ENCODE assay signal across 16 cellular contexts in the genomic region with DNA sequence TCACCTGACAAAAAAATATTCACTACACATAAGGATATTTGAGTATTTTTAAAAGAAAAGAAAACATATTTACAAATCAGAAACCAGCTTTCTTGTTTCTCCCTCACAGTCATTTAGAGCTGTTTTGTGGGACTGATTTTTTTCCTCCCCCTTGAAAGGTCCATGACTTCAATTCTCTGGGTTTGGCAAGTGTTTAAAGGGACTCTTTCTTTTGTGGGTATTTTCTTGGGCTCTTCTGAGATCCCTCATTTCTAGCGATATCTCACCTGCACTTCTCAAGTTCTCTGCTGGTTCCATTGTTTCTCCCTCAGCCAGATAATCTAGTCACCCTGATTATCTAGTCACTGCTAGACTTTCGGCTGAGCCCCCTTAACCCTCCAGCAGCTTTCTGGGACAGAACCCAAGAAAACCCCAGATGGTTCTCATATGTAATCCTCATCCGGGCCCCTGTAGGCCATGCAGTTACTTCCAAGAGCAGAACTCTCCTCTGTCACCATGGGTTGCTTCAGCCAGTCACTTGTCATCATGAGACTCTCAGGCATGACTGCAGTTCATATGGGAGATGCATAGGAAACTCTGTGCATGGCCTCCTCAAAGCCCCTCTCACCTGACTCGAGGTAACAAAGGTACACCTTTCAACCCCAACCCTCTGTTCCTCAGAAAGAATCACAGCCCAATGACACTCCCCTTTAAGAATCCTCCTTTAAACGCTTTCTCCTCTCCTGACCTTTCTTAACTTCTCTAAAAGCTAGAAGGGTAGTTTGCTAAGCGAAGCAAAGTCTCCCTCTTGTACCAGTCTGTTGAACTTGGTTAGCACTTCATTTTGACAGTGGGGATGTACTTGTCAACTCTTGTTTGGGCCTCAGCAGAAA. TPM values are rescaled to one million over a fixed set of nuclear protein-coding genes. Genes with fewer than 3 reads are reported as not detected.
DNase-seq lines count a peak whose midpoint lies in the region; ATAC-seq and TF ChIP-seq lines count a peak whose summit lies in the region.
"Had no signal": no experiment of that assay in that cellular context is flagged by ENCODE, and none has a peak within 500 bp of the region (broad histone marks: within the 10 kb centered on the region; RNA-seq: fewer than 3 reads in every experiment).

No MANE protein-coding gene starts in this region.

- H3K36me3 Mint-ChIP-seq in activated CD4-positive, alpha-beta T cell treated with anti-CD3 and anti-CD28 coated beads, Interleukin-2, amount 10 ng/mL, durations not matched to agents 24 days and 14 days (ENCODE audit: low read depth), result no peaks in the 10 kb centered on the region
- H3K36me3 Mint-ChIP-seq in IgD-negative memory B cell, result peaks cover 1% of the 10 kb centered on the region
- no peaks in the 10 kb centered on the region for H3K36me3 Mint-ChIP-seq in activated naive CD8-positive, alpha-beta T cell treated with anti-CD3 and anti-CD28 coated beads, Interleukin-2, amount 50 U/mL, for 24 hours (ENCODE audit: low read depth)
- H3K36me3 Mint-ChIP-seq in stimulated activated effector memory CD8-positive, alpha-beta T cell treated with anti-CD3 and anti-CD28 coated beads, Interleukin-12 subunit alpha, Interleukin-12 subunit beta, amount 100 ng/mL, for 72 hours, result no peaks in the 10 kb centered on the region

- intact Hi-C loops in activated CD4-positive, alpha-beta T cell treated with anti-CD3 and anti-CD28 coated beads, Interleukin-2, amount 10 ng/mL, durations not matched to agents 24 days and 14 days (cut with micrococcal nuclease), result loop anchor here (5.0 kb wide), 1 partner anchor 37 kb away; the partner anchor contains the start of gene ITGA4
- intact Hi-C loops in vagina (cut with DNase I), result loop anchor here (1.0 kb wide), 1 partner anchor 37 kb away; the partner anchor contains the start of gene ITGA4

- no peak overlapping the region for H3K27ac ChIP-seq in substantia nigra (ENCODE audit: low read depth, low read length, poor library complexity, severe bottlenecking)
- no peak overlapping the region for H3K27ac ChIP-seq in vagina
- H3K27ac ChIP-seq: A549 had no signal

- no peaks in the 10 kb centered on the region for H3K9me3 ChIP-seq in vagina
- H3K9me3 ChIP-seq: A549, Caco-2 had no signal

- peak overlapping the region; percentile 62 for H3K27ac Mint-ChIP-seq in activated CD4-positive, alpha-beta T cell treated with anti-CD3 and anti-CD28 coated beads, Interleukin-2, amount 10 ng/mL, durations not matched to agents 24 days and 14 days
- peak overlapping the region; percentile 62 to 93 (median 75) for H3K27ac Mint-ChIP-seq in IgD-negative memory B cell
- peak overlapping the region; percentile 58 for H3K27ac Mint-ChIP-seq in activated naive CD8-positive, alpha-beta T cell treated with anti-CD3 and anti-CD28 coated beads, Interleukin-2, amount 50 U/mL, for 24 hours
- H3K27ac Mint-ChIP-seq in stimulated activated effector memory CD8-positive, alpha-beta T cell treated with anti-CD3 and anti-CD28 coated beads, Interleukin-12 subunit alpha, Interleukin-12 subunit beta, amount 100 ng/mL, for 72 hours, result peak overlapping the region; percentile 56

- no peak for ATAC-seq in activated naive CD8-positive, alpha-beta T cell treated with anti-CD3 and anti-CD28 coated beads, Interleukin-2, amount 50 U/mL, for 24 hours
- peak; percentile 8 for ATAC-seq in stimulated activated effector memory CD8-positive, alpha-beta T cell treated with anti-CD3 and anti-CD28 coated beads, Interleukin-12 subunit alpha, Interleukin-12 subunit beta, amount 100 ng/mL, for 72 hours
- ATAC-seq: A549 had no signal

- no peak for TF ChIP-seq POLR2A in vagina (IDR thresholded peaks at IDR 0.05)

- H3K36me3 ChIP-seq in vagina, result no peaks in the 10 kb centered on the region

- peaks cover 7% of the 10 kb centered on the region for H3K9me3 Mint-ChIP-seq in activated CD4-positive, alpha-beta T cell treated with anti-CD3 and anti-CD28 coated beads, Interleukin-2, amount 10 ng/mL, durations not matched to agents 24 days and 14 days
- H3K9me3 Mint-ChIP-seq in IgD-negative memory B cell, result no peaks in the 10 kb centered on the region
- H3K9me3 Mint-ChIP-seq in activated naive CD8-positive, alpha-beta T cell treated with anti-CD3 and anti-CD28 coated beads, Interleukin-2, amount 50 U/mL, for 24 hours, result peaks cover 10% of the 10 kb centered on the region
- peaks cover under 1% of the 10 kb centered on the region for H3K9me3 Mint-ChIP-seq in stimulated activated effector memory CD8-positive, alpha-beta T cell treated with anti-CD3 and anti-CD28 coated beads, Interleukin-12 subunit alpha, Interleukin-12 subunit beta, amount 100 ng/mL, for 72 hours

- TF ChIP-seq CTCF in vagina (IDR thresholded peaks at IDR 0.05), result no peak

- H3K4me3 Mint-ChIP-seq in activated CD4-positive, alpha-beta T cell treated with anti-CD3 and anti-CD28 coated beads, Interleukin-2, amount 10 ng/mL, durations not matched to agents 24 days and 14 days, result peak overlapping the region; percentile 15
- peak overlapping the region in 1 of 4 donors; percentile 68 for H3K4me3 Mint-ChIP-seq in IgD-negative memory B cell
- H3K4me3 Mint-ChIP-seq in activated naive CD8-positive, alpha-beta T cell treated with anti-CD3 and anti-CD28 coated beads, Interleukin-2, amount 50 U/mL, for 24 hours, result no peak overlapping the region
- no peak overlapping the region for H3K4me3 Mint-ChIP-seq in stimulated activated effector memory CD8-positive, alpha-beta T cell treated with anti-CD3 and anti-CD28 coated beads, Interleukin-12 subunit alpha, Interleukin-12 subunit beta, amount 100 ng/mL, for 72 hours

- no peaks in the 10 kb centered on the region for H3K27me3 ChIP-seq in vagina

- no peak for DNase-seq in activated CD4-positive, alpha-beta T cell treated with anti-CD3 and anti-CD28 coated beads, Interleukin-2, amount 10 ng/mL, durations not matched to agents 24 days and 14 days
- no peak for DNase-seq in activated CD4-positive, alpha-beta T cell treated with anti-CD3 and anti-CD28 coated beads for 4 hours
- DNase-seq in activated naive CD8-positive, alpha-beta T cell treated with anti-CD3 and anti-CD28 coated beads, Interleukin-2, amount 50 U/mL, for 24 hours, result no peak
- DNase-seq in stimulated activated effector memory CD8-positive, alpha-beta T cell treated with anti-CD3 and anti-CD28 coated beads, Interleukin-12 subunit alpha, Interleukin-12 subunit beta, amount 100 ng/mL, for 72 hours (ENCODE audit: low spot score in 2 of 2), result no peak
- DNase-seq in substantia nigra (lab: John Stamatoyannopoulos, UW) (no peak), vagina (ENCODE audit: extremely low spot score in 2 of 2) (no peak)
- DNase-seq in activated CD4-positive, CD25-positive, alpha-beta regulatory T cell (lab: John Stamatoyannopoulos, UW), result no peak
- DNase-seq: activated CD8-positive, alpha-beta memory T cell treated with anti-CD3 and anti-CD28 coated beads for 24 hours; Caco-2; central memory CD4-positive, alpha-beta T cell; NCI-H2081 treated with DMSO at 0.1 percent for 48 hours; NCI-H526 treated with DMSO at 0.1 percent for 48 hours; stimulated activated CD4-positive, alpha-beta T cell treated with anti-CD3 and anti-CD28 coated beads, Interleukin-15, amount 100 ng/mL, for 24 hours; T1000 had no signal

- no peaks in the 10 kb centered on the region for H3K4me1 ChIP-seq in vagina
- H3K4me1 ChIP-seq: A549, Caco-2 had no signal

- no peaks in the 10 kb centered on the region for H3K27me3 Mint-ChIP-seq in activated CD4-positive, alpha-beta T cell treated with anti-CD3 and anti-CD28 coated beads, Interleukin-2, amount 10 ng/mL, durations not matched to agents 24 days and 14 days
- peaks cover 1% of the 10 kb centered on the region for H3K27me3 Mint-ChIP-seq in IgD-negative memory B cell
- H3K27me3 Mint-ChIP-seq in activated naive CD8-positive, alpha-beta T cell treated with anti-CD3 and anti-CD28 coated beads, Interleukin-2, amount 50 U/mL, for 24 hours, result no peaks in the 10 kb centered on the region

- peaks cover 20% of the 10 kb centered on the region for H3K4me1 Mint-ChIP-seq in activated CD4-positive, alpha-beta T cell treated with anti-CD3 and anti-CD28 coated beads, Interleukin-2, amount 10 ng/mL, durations not matched to agents 24 days and 14 days
- H3K4me1 Mint-ChIP-seq in IgD-negative memory B cell, result peaks cover 29 to 38% (median 33%) of the 10 kb centered on the region in 3 donors
- peaks cover 28% of the 10 kb centered on the region for H3K4me1 Mint-ChIP-seq in activated naive CD8-positive, alpha-beta T cell treated with anti-CD3 and anti-CD28 coated beads, Interleukin-2, amount 50 U/mL, for 24 hours
- peaks cover 9% of the 10 kb centered on the region for H3K4me1 Mint-ChIP-seq in stimulated activated effector memory CD8-positive, alpha-beta T cell treated with anti-CD3 and anti-CD28 coated beads, Interleukin-12 subunit alpha, Interleukin-12 subunit beta, amount 100 ng/mL, for 72 hours

- no peak overlapping the region for H3K4me3 ChIP-seq in vagina
- H3K4me3 ChIP-seq: A549 had no signal

RNA-seq across cellular contexts. Expression of gene ITGA4, which starts 36.7 kb away (rescaled TPM):
- 106 and 109 TPM in 2 replicates for total RNA-seq in activated CD4-positive, alpha-beta T cell treated with anti-CD3 and anti-CD28 coated beads, Interleukin-2, amount 10 ng/mL, durations not matched to agents 24 days and 14 days
- polyA plus RNA-seq in IgD-negative memory B cell, result 129 TPM
- 4.9 TPM for total RNA-seq in vagina
- total RNA-seq: Caco-2 had no signal

Comparison
In these comparisons a context has a peak if more than half of its experiments do, and no peak if none do; other contexts are left out.
1. RNA of gene ITGA4, which starts 36.7 kb away (total RNA-seq): 106 to 109 TPM in activated CD4-positive, alpha-beta T cell treated with anti-CD3 and anti-CD28 coated beads, Interleukin-2, amount 10 ng/mL, durations not matched to agents 24 days and 14 days; 4.9 TPM in vagina (single experiment); every median in the first group is over 10 times any median in the second.
2. Peak in every context shown above with its lines, with median percentiles within 50 percentile points of each other: H3K27ac Mint-ChIP-seq.